Comparison of ENCODE assay signal across 9 cellular contexts in the genomic region with DNA sequence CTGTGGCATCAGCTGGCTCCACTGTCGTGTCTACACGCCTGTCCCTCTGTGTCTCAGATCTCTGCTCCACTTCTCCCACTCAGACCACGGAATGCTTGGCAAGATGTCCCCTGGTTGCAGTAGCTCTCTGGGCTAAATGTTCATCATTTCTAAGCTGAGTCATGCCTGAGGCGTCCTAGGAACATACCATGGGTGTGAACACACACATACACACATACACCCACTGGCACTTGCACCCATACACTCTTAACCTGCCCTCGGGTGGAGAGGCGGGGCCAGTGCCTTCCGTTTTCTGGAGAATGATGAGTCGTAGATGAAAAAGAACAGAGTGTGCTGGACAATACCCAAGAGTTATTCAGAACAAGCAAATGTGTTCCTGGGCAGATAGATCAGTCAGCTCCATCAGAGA.
DNase-seq lines count a peak whose midpoint lies in the region; ATAC-seq, FAIRE-seq and TF ChIP-seq lines count a peak whose summit lies in the region.
"Had no signal": no experiment of that assay in that cellular context is flagged by ENCODE, and none has a peak within 500 bp of the region (broad histone marks: within the 10 kb centered on the region; RNA-seq: fewer than 3 reads in every experiment).

No MANE protein-coding gene starts in this region.

- peaks cover 0 to 11% of the 10 kb centered on the region in 2 donors for H3K4me1 ChIP-seq in lung (ENCODE audit: control insufficient read depth in 2 of 2, insufficient read depth in 2 of 2, low read length in 2 of 2)
- peaks cover 54% of the 10 kb centered on the region for H3K4me1 ChIP-seq in vagina

- H3K27ac ChIP-seq in coronary artery (peak overlapping the region; percentile 33 to 97), lung (ENCODE audit: low read depth in 1 of 2, low read length in 1 of 2) (peak overlapping the region; percentile 12 to 55), vagina (peak overlapping the region; percentile 94)

- intact Hi-C loops in Right ventricle myocardium inferior (cut with DNase I) = no loop called here
- intact Hi-C loops in cardiac septum (cut with DNase I) = no loop called here
- intact Hi-C loops in vagina (cut with DNase I) = no loop called here

- no peaks in the 10 kb centered on the region for H3K9me3 ChIP-seq in lung (ENCODE audit: control insufficient read depth in 2 of 2, insufficient read depth in 1 of 2, low read length in 1 of 2)
- no peaks in the 10 kb centered on the region for H3K9me3 ChIP-seq in vagina

- H3K27me3 ChIP-seq in lung (ENCODE audit: control insufficient read depth, insufficient read depth) (no peaks in the 10 kb centered on the region), vagina (no peaks in the 10 kb centered on the region)

- FAIRE-seq in GM19239 (lab: Jason Lieb, UNC) = no peak

- DNase-seq in Right ventricle myocardium inferior (ENCODE audit: missing footprints) = no peak
- DNase-seq in cardiac septum (ENCODE audit: low spot score) = no peak
- DNase-seq in coronary artery (ENCODE audit: low spot score) = peak; percentile 92
- DNase-seq in lung (ENCODE audit: low spot score) = peak; percentile 62
- DNase-seq in vagina (ENCODE audit: extremely low spot score in 2 of 2) = peak; percentile 72 to 97
- DNase-seq in HuH-7.5 (ENCODE audit: low spot score) = no peak
- no peak for DNase-seq in GM19239 (ENCODE audit: insufficient read length, low spot score)
- DNase-seq in NCI-H1105 (lab: John Stamatoyannopoulos, UW) = no peak
- DNase-seq: CD4-positive, alpha-beta T cell had no signal

- peak overlapping the region; percentile 6 for H3K4me3 ChIP-seq in coronary artery
- H3K4me3 ChIP-seq in lung = no peak overlapping the region
- no peak overlapping the region for H3K4me3 ChIP-seq in vagina

- TF ChIP-seq POLR2A in vagina (IDR thresholded peaks at IDR 0.05) = no peak

- WGBS in lung, 2 donors = 61 to 66% methylated on average over 8 of the region's 8 CpGs

- no peak for TF ChIP-seq CTCF in coronary artery (IDR thresholded peaks at IDR 0.05)
- no peak for TF ChIP-seq CTCF in lung (IDR thresholded peaks at IDR 0.05; ENCODE audit: control extremely low read depth, extremely low read depth)
- no peak for TF ChIP-seq CTCF in vagina (IDR thresholded peaks at IDR 0.05)

- peak; percentile 61 for ATAC-seq in Right ventricle myocardium inferior
- ATAC-seq in lung (ENCODE audit: insufficient read depth, low FRiP score) = peak; percentile 69

- H3K36me3 ChIP-seq in lung (ENCODE audit: control insufficient read depth in 2 of 2, insufficient read depth in 2 of 2, low read length in 2 of 2) (peaks cover 0 to 12% of the 10 kb centered on the region in 2 donors), vagina (no peaks in the 10 kb centered on the region)

Comparison
In these comparisons a context has a peak if more than half of its experiments do, and no peak if none do; other contexts are left out.
1. DNase-seq: peak in coronary artery (single experiment), lung (single experiment) and vagina (2 of 2); none in Right ventricle myocardium inferior (single experiment), cardiac septum (single experiment), HuH-7.5 (single experiment), GM19239 (single experiment) and NCI-H1105 (single experiment).
2. H3K27ac ChIP-seq: peak in every context shown above with its lines; median percentile 94 in vagina; 65 in coronary artery; 34 in lung.